In the genomic region with DNA sequence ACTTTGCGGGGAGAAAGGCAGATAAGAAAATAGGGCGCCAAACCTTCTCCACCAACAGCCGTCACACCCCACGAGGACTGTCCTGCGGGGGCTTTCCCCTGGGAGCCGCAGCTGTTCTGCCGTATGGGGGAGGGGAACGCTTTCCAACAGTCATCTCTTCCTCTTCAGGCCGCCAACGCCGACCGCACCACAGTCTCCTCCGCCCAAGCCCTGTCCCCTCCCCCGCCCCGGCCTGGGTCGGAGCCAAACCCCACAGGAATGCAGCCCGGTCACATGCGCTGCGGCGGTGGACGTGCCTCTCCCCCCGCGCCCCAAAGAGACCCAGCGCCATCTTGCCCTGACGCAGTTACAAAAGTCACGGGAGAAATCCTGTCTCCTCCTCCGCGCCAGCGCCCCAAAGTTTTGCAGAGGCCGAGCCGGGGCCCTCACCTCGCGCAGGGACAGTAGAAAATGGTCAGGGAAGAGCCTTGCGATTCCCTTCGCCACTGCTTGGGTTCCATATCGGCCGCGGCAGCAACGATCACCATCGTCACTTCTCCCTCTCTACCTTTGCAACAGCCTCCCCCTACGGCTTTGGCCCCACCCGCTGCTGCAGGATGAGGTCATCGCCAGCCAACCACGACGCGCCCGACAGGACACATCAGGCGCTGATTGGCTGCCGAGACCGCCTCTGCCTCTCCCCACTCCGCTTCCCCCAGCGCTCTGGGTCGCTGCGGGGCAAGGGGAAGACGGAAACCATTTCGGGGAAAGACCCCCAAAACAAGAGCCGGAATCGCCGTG, we compare ENCODE assay signal across 8 cellular contexts. TPM values are rescaled to one million over a fixed set of nuclear protein-coding genes. Genes with fewer than 3 reads are reported as not detected.
DNase-seq lines count a peak whose midpoint lies in the region; ATAC-seq and TF ChIP-seq lines count a peak whose summit lies in the region.

No MANE protein-coding gene starts in this region.

- DNase-seq in GM10248 (ENCODE audit: extremely low spot score) (peak; percentile 96), NCI-H1092 (lab: John Stamatoyannopoulos, UW) (peak; percentile 97), SK-N-SH (peak; percentile 98), glomerular visceral epithelial cell (ENCODE audit: extremely low spot score) (peak; percentile 99), omental fat pad (ENCODE audit: low spot score) (peak; percentile 99), testis (peak; percentile 99)

- H3K4me3 ChIP-seq in SK-N-SH (ENCODE audit: low read depth in 2 of 2, low read length in 1 of 2) (peak overlapping the region; percentile 79 to 100), testis (peak overlapping the region; percentile 92 to 97)

- intact Hi-C loops in testis (cut with DNase I; ENCODE audit: low total_unique reads) = no loop called here

- peaks cover 19% of the 10 kb centered on the region for H4K20me1 ChIP-seq in SK-N-SH (ENCODE audit: insufficient read depth)

- H3K79me2 ChIP-seq in SK-N-SH (ENCODE audit: insufficient read depth) = peaks cover 41% of the 10 kb centered on the region

- H3K27ac ChIP-seq in SK-N-SH (ENCODE audit: low read depth in 2 of 2, low read length in 1 of 2) (peak overlapping the region; percentile 99 to 100), testis (peak overlapping the region; percentile 99 to 100)

- H3K4me1 ChIP-seq in SK-N-SH (ENCODE audit: control insufficient read depth in 1 of 2, insufficient read depth in 2 of 2, low read depth in 1 of 2, low read length in 1 of 2) (peaks cover 19 to 31% of the 10 kb centered on the region in 2 experiments; a peak in 3 of 4 replicates), testis (peaks cover 22% of the 10 kb centered on the region)

- H3K27me3 Mint-ChIP-seq in activated naive CD8-positive, alpha-beta T cell = no peaks in the 10 kb centered on the region

- TF ChIP-seq RAD21 in SK-N-SH (IDR thresholded peaks at IDR 0.05; ENCODE audit: low read length) = no peak

- H3K27me3 ChIP-seq in SK-N-SH (ENCODE audit: insufficient read depth) = no peaks in the 10 kb centered on the region
- H3K27me3 ChIP-seq in testis = no peaks in the 10 kb centered on the region

- H3K27ac Mint-ChIP-seq in activated naive CD8-positive, alpha-beta T cell = peak overlapping the region; percentile 100

- H3K4me3 Mint-ChIP-seq in activated naive CD8-positive, alpha-beta T cell = peak overlapping the region; percentile 99

- H3K4me2 ChIP-seq in SK-N-SH = peak overlapping the region; percentile 86

- H3F3A ChIP-seq in SK-N-SH (replicated peaks; ENCODE audit: insufficient read depth) = peaks cover 7% of the 10 kb centered on the region

- H3K36me3 ChIP-seq in SK-N-SH (replicated peaks in 1 of 2; ENCODE audit: control insufficient read depth in 1 of 2, insufficient read depth in 2 of 2, low read length in 1 of 2) = peaks cover 8 to 21% of the 10 kb centered on the region in 2 experiments
- H3K36me3 ChIP-seq in testis (ENCODE audit: low read depth, missing control alignments) = no peaks in the 10 kb centered on the region

- TF ChIP-seq CTCF in GM10248 (IDR thresholded peaks at IDR 0.05; ENCODE audit: control extremely low read depth, extremely low read depth, low read depth, missing control alignments) = no peak
- TF ChIP-seq CTCF in SK-N-SH (IDR thresholded peaks at IDR 0.05) = no peak
- TF ChIP-seq CTCF in omental fat pad (IDR thresholded peaks at IDR 0.05) = no peak
- no peak for TF ChIP-seq CTCF in testis (IDR thresholded peaks at IDR 0.05)

- H3K9me3 Mint-ChIP-seq in activated naive CD8-positive, alpha-beta T cell (ENCODE audit: low read depth) = no peaks in the 10 kb centered on the region

- WGBS in SK-N-SH (ENCODE audit: low lambda C conversion rate) = 2% methylated on average over 49 of the region's 59 CpGs
- WGBS in testis, 2 donors = 0% methylated on average over 25 to 59 of the region's 59 CpGs

- peak; percentile 93 for TF ChIP-seq POLR2A in testis (IDR thresholded peaks at IDR 0.05)

- no peaks in the 10 kb centered on the region for H3K9me3 ChIP-seq in SK-N-SH
- H3K9me3 ChIP-seq in testis = no peaks in the 10 kb centered on the region

- H3K4me1 Mint-ChIP-seq in activated naive CD8-positive, alpha-beta T cell (ENCODE audit: low read depth) = peaks cover 44% of the 10 kb centered on the region

- H3K36me3 Mint-ChIP-seq in activated naive CD8-positive, alpha-beta T cell = peaks cover 8% of the 10 kb centered on the region

- H3K9me2 ChIP-seq in SK-N-SH = no peaks in the 10 kb centered on the region

- H2AFZ ChIP-seq in SK-N-SH (ENCODE audit: low read depth) = no peak overlapping the region

- POLR2A ChIA-PET in GM10248 (lab: Yijun Ruan, JAX) (interaction anchor here (0.8 to 4.0 kb wide), 13 partner anchors 14 to 79 kb away, joined by 3 to 40 read pairs (median 6); no protein-coding TSS in a partner anchor), SK-N-SH (lab: Yijun Ruan, JAX) (interaction anchor here (0.6 to 5.2 kb wide), 19 partner anchors 7 to 1928 kb away, joined by 3 to 68 read pairs (median 4); partner anchors contain the start of gene RINT1)

- CTCF ChIA-PET in GM10248 (lab: Yijun Ruan, JAX) = interaction anchor here (0.6 to 14.0 kb wide), 5 partner anchors 14 to 69 kb away, joined by 3 to 173 read pairs (median 6); no protein-coding TSS in a partner anchor
- CTCF ChIA-PET in SK-N-SH (lab: Yijun Ruan, JAX) = interaction anchor here (0.6 to 5.8 kb wide), 17 partner anchors 7 to 110 kb away, joined by 3 to 70 read pairs (median 4); no protein-coding TSS in a partner anchor

- peak overlapping the region; percentile 99 for H3K9ac ChIP-seq in SK-N-SH

- peak; percentile 73 for ATAC-seq in HG02610 (IDR thresholded peaks at IDR 0.05; ENCODE audit: unreplicated experiment)
- peak; percentile 90 for ATAC-seq in omental fat pad (ENCODE audit: low FRiP score)

- peak; percentile 79 to 87 for TF ChIP-seq EP300 in SK-N-SH (IDR thresholded peaks at IDR 0.05; ENCODE audit: borderline replicate concordance in 1 of 2, low read depth in 1 of 2, low read length in 1 of 2)

TF ChIP-seq in SK-N-SH, 30 proteins besides CTCF, POLR2A, EP300 and RAD21 (continues in another document):
- TF ChIP-seq NFIC (IDR thresholded peaks at IDR 0.05; ENCODE audit: borderline replicate concordance) = peak; percentile 99
- peak; percentile 78 for TF ChIP-seq USF2 (IDR thresholded peaks at IDR 0.05; ENCODE audit: borderline replicate concordance, low read depth, low read length)
- peak; percentile 74 for TF ChIP-seq IRF3 (IDR thresholded peaks at IDR 0.05; ENCODE audit: low read depth, low read length)
- TF ChIP-seq SIN3A (IDR thresholded peaks at IDR 0.05; ENCODE audit: borderline replicate concordance, low read depth, low read length) = peak; percentile 76; the same call in 1 of the 2 replicates
- no peak for TF ChIP-seq EZH2phosphoT487 (IDR thresholded peaks at IDR 0.05; ENCODE audit: borderline replicate concordance, low read depth)
- TF ChIP-seq POLR2AphosphoS5 (IDR thresholded peaks at IDR 0.05; ENCODE audit: low read depth, low read length) = peak; percentile 92
- TF ChIP-seq, protein P1, sequence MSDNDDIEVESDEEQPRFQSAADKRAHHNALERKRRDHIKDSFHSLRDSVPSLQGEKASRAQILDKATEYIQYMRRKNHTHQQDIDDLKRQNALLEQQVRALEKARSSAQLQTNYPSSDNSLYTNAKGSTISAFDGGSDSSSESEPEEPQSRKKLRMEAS (IDR thresholded peaks at IDR 0.05; ENCODE audit: low read depth) = peak; percentile 98
- peak; percentile 29; the same call in 1 of the 2 replicates for TF ChIP-seq FOSL2 (IDR thresholded peaks at IDR 0.05; ENCODE audit: borderline replicate concordance, low read depth)
- peak; percentile 71 for TF ChIP-seq PBX3 (IDR thresholded peaks at IDR 0.05)
- peak; percentile 84 for TF ChIP-seq TAF1 (IDR thresholded peaks at IDR 0.05; ENCODE audit: borderline replicate concordance, low read depth, low read length)

RNA-seq across cellular contexts. Expression of gene KMT2E, which starts 1.3 kb away (rescaled TPM):
- polyA plus RNA-seq in SK-N-SH (2012; rRNA removed) (6.4 and 6.9 TPM in 2 replicates), testis (ENCODE audit: insufficient read depth, low read depth, low replicate concordance) (21.1 TPM)
- polyA plus RNA-seq in SK-N-SH (2012; cell fraction: cytosol; rRNA removed) = 9.0 and 9.1 TPM in 2 replicates
- polyA plus RNA-seq in SK-N-SH (2012; cell fraction: nucleus; rRNA removed) = 18.7 and 26.4 TPM in 2 replicates
- total RNA-seq in omental fat pad (100 to 1,000 TPM in 2 of 4 donors, 10 to 100 TPM in 2; 75.3 to 124 (median 101) TPM), testis (100 to 1,000 TPM in 1 of 2 donors, 10 to 100 TPM in 1; 96.6 to 133 TPM)

Comparison
In these comparisons a context has a peak if more than half of its experiments do, and no peak if none do; other contexts are left out.
1. Peak in every context shown above with its lines: DNase-seq, ATAC-seq, H3K4me3 ChIP-seq and H3K27ac ChIP-seq.